27 cellular contexts compared by ENCODE assay signal in genomic region chr5:116157902-116158301, GRCh38.
"Had no signal": no experiment of that assay in that cellular context is flagged by ENCODE, and none has a peak within 500 bp of the region (broad histone marks: within the 10 kb centered on the region; RNA-seq: fewer than 3 reads in every experiment).

No MANE protein-coding gene starts in this region.

- H3K4me1 ChIP-seq: esophagus squamous epithelium, foreskin keratinocyte had no signal

- H3K9me3 ChIP-seq: esophagus squamous epithelium, gastrocnemius medialis had no signal

- FAIRE-seq: colon, endometrium, endothelial cell of umbilical vein had no signal

- H3K27me3 Mint-ChIP-seq: activated CD4-positive, alpha-beta T cell treated with anti-CD3 and anti-CD28 coated beads, Interleukin-2, amount 10 ng/mL, durations not matched to agents 7 days and 5 days; activated CD8-positive, alpha-beta T cell treated with anti-CD3 and anti-CD28 coated beads for 36 hours; activated naive CD8-positive, alpha-beta T cell; activated T-helper 17 cell treated with anti-CD3 and anti-CD28 coated beads, Interleukin-2, amount 50 U/mL, for 72 hours had no signal

- H3K27ac ChIP-seq: epithelial cell of prostate, esophagus squamous epithelium, foreskin keratinocyte, gastrocnemius medialis had no signal

- H3K4me3 Mint-ChIP-seq: activated CD4-positive, alpha-beta T cell treated with anti-CD3 and anti-CD28 coated beads, Interleukin-2, amount 10 ng/mL, durations not matched to agents 7 days and 5 days; activated CD8-positive, alpha-beta T cell treated with anti-CD3 and anti-CD28 coated beads for 36 hours; activated naive CD8-positive, alpha-beta T cell; activated T-cell treated with anti-CD3 and anti-CD28 coated beads, Interleukin-2, amount 50 U/mL, for 4 hours; activated T-helper 17 cell treated with anti-CD3 and anti-CD28 coated beads, Interleukin-2, amount 50 U/mL, for 72 hours had no signal

- H3K27ac Mint-ChIP-seq: activated CD4-positive, alpha-beta T cell treated with anti-CD3 and anti-CD28 coated beads, Interleukin-2, amount 10 ng/mL, durations not matched to agents 7 days and 5 days; activated CD8-positive, alpha-beta T cell treated with anti-CD3 and anti-CD28 coated beads for 36 hours; activated naive CD8-positive, alpha-beta T cell; activated T-helper 17 cell treated with anti-CD3 and anti-CD28 coated beads, Interleukin-2, amount 50 U/mL, for 72 hours had no signal

- DNase-seq: activated CD4-positive, alpha-beta T cell treated with anti-CD3 and anti-CD28 coated beads for 1 hour; activated CD4-positive, alpha-beta T cell treated with anti-CD3 and anti-CD28 coated beads for 4 hours; activated CD4-positive, alpha-beta T cell treated with anti-CD3 and anti-CD28 coated beads, Interleukin-2, amount 10 ng/mL, durations not matched to agents 7 days and 5 days; activated CD4-positive, alpha-beta T cell treated with anti-CD3 and anti-CD28 coated beads, Interleukin-2, amount 50 U/mL, for 4 hours; activated CD8-positive, alpha-beta memory T cell treated with anti-CD3 and anti-CD28 coated beads for 24 hours; activated CD8-positive, alpha-beta T cell treated with anti-CD3 and anti-CD28 coated beads for 36 hours; activated effector memory CD4-positive, alpha-beta T cell treated with Interleukin-2 at 50 U/mL for 16 hours; activated gamma-delta T cell treated with Interleukin-2 at 50 U/mL for 16 hours; activated naive CD4-positive, alpha-beta T cell treated with anti-CD3 and anti-CD28 coated beads, Interleukin-2, amount 50 U/mL, for 16 hours; activated naive CD4-positive, alpha-beta T cell treated with Interleukin-2 at 50 U/mL for 16 hours; activated T-cell treated with anti-CD3 and anti-CD28 coated beads, Interleukin-2, amount 50 U/mL, for 4 hours; amygdala; aorta; caudate nucleus; cortex of kidney; effector CD8-positive, alpha-beta T cell; esophagus squamous epithelium; foreskin keratinocyte; gastrocnemius medialis; head of caudate nucleus; T-helper 2 cell had no signal

- H3K9me3 Mint-ChIP-seq: activated CD4-positive, alpha-beta T cell treated with anti-CD3 and anti-CD28 coated beads, Interleukin-2, amount 10 ng/mL, durations not matched to agents 7 days and 5 days; activated CD8-positive, alpha-beta T cell treated with anti-CD3 and anti-CD28 coated beads for 36 hours; activated T-cell treated with anti-CD3 and anti-CD28 coated beads, Interleukin-2, amount 50 U/mL, for 4 hours; activated T-helper 17 cell treated with anti-CD3 and anti-CD28 coated beads, Interleukin-2, amount 50 U/mL, for 72 hours had no signal

- H3K4me3 ChIP-seq: esophagus squamous epithelium, gastrocnemius medialis had no signal

- H3K4me1 Mint-ChIP-seq: activated CD4-positive, alpha-beta T cell treated with anti-CD3 and anti-CD28 coated beads, Interleukin-2, amount 10 ng/mL, durations not matched to agents 7 days and 5 days; activated T-helper 17 cell treated with anti-CD3 and anti-CD28 coated beads, Interleukin-2, amount 50 U/mL, for 72 hours had no signal

- H3K36me3 ChIP-seq: esophagus squamous epithelium, gastrocnemius medialis had no signal

- H3K27me3 ChIP-seq: esophagus squamous epithelium, foreskin keratinocyte, gastrocnemius medialis had no signal

- ATAC-seq: activated CD8-positive, alpha-beta T cell treated with anti-CD3 and anti-CD28 coated beads for 36 hours; activated T-cell treated with anti-CD3 and anti-CD28 coated beads, Interleukin-2, amount 50 U/mL, for 4 hours; activated T-helper 17 cell treated with anti-CD3 and anti-CD28 coated beads, Interleukin-2, amount 50 U/mL, for 72 hours; foreskin keratinocyte; gastrocnemius medialis had no signal
